In genomic region chr9:132185164-132186009, GRCh38 we compare ENCODE assay signal across 21 cellular contexts. TPM values are rescaled to one million over a fixed set of nuclear protein-coding genes. Genes with fewer than 3 reads are reported as not detected.
DNase-seq lines count a peak whose midpoint lies in the region; ATAC-seq and TF ChIP-seq lines count a peak whose summit lies in the region.
"Had no signal": no experiment of that assay in that cellular context is flagged by ENCODE, and none has a peak within 500 bp of the region (broad histone marks: within the 10 kb centered on the region; RNA-seq: fewer than 3 reads in every experiment).

No MANE protein-coding gene starts in this region.

- TF ChIP-seq EP300 in ovary (IDR thresholded peaks at IDR 0.05) = no peak

- H3K9me3 ChIP-seq in iPS-20b (ENCODE audit: insufficient read depth, low read depth, low read length) = no peaks in the 10 kb centered on the region
- no peaks in the 10 kb centered on the region for H3K9me3 ChIP-seq in ovary
- H3K9me3 ChIP-seq in lower lobe of right lung = no peaks in the 10 kb centered on the region
- H3K9me3 ChIP-seq: upper lobe of right lung had no signal

- H3K36me3 ChIP-seq in iPS-20b (ENCODE audit: insufficient read depth, low read depth, low read length) (no peaks in the 10 kb centered on the region), ovary (no peaks in the 10 kb centered on the region), lower lobe of right lung (no peaks in the 10 kb centered on the region)
- H3K36me3 ChIP-seq: upper lobe of right lung had no signal

- no peak for TF ChIP-seq POLR2A in ovary (IDR thresholded peaks at IDR 0.05)

- TF ChIP-seq CTCF in ovary (IDR thresholded peaks at IDR 0.05) = no peak
- no peak for TF ChIP-seq CTCF in lower lobe of right lung (IDR thresholded peaks at IDR 0.05)

- H3K9ac ChIP-seq in iPS-20b (ENCODE audit: low read depth, low read length) = 0 out of 2 replicates have a peak overlapping the region, but pooled peaks have one; percentile 2

- intact Hi-C loops in ovary (cut with DNase I) (no loop called here), lower lobe of right lung (cut with DNase I) (no loop called here)

- no peak for ATAC-seq in lower lobe of right lung
- ATAC-seq: activated naive CD4-positive, alpha-beta T cell treated with anti-CD3 and anti-CD28 coated beads, Interleukin-2, amount 50 U/mL, for 72 hours; CD8-positive, alpha-beta T cell; stimulated activated memory B cell treated with anti-CD40 and anti-IgM and Interleukin-4, amounts not matched to agents 10 μg/mL and 1 μg/mL and 100 μg/mL, for 72 hours; upper lobe of right lung had no signal

- peak; percentile 13 for DNase-seq in NCI-H2227 (lab: John Stamatoyannopoulos, UW; ENCODE audit: unreplicated experiment)
- DNase-seq in NCI-H2227 treated with DMSO at 0.1 percent for 48 hours (lab: John Stamatoyannopoulos, UW) = no peak
- DNase-seq in amniotic epithelial cell (ENCODE audit: low read depth) = peak; percentile 18
- peak in 16 of 49 donors; percentile 13 to 62 (median 37) for DNase-seq in substantia nigra (lab: John Stamatoyannopoulos, UW)
- no peak for DNase-seq in ovary
- no peak for DNase-seq in activated CD4-positive, alpha-beta T cell treated with anti-CD3 and anti-CD28 coated beads, Interleukin-2, amount 50 U/mL, for 1 hour
- DNase-seq in lower lobe of right lung = no peak
- DNase-seq: 8988T; activated CD4-positive, alpha-beta T cell treated with anti-CD3 and anti-CD28 coated beads, Interleukin-2, amount 50 U/mL, for 4 hours; activated T-cell treated with anti-CD3 and anti-CD28 coated beads, Interleukin-2, amount 50 U/mL, for 24 hours; CD8-positive, alpha-beta T cell; effector CD8-positive, alpha-beta T cell; GOT3; mesenchymal stem cell; NCI-H1105; NCI-H345; OCI-M1; upper lobe of right lung had no signal

- H3K4me3 ChIP-seq in iPS-20b (ENCODE audit: low read length) = peak overlapping the region; percentile 34; the same call in 1 of the 2 replicates
- H3K4me3 ChIP-seq in ovary = no peak overlapping the region
- H3K4me3 ChIP-seq in lower lobe of right lung = no peak overlapping the region
- H3K4me3 ChIP-seq: upper lobe of right lung had no signal

- H3K4me1 ChIP-seq in iPS-20b (ENCODE audit: insufficient read depth, low read length) (peaks cover 19% of the 10 kb centered on the region), ovary (ENCODE audit: insufficient read depth) (no peaks in the 10 kb centered on the region), lower lobe of right lung (no peaks in the 10 kb centered on the region)
- H3K4me1 ChIP-seq: upper lobe of right lung had no signal

- H3K27ac ChIP-seq in iPS-20b (ENCODE audit: low read length) = no peak overlapping the region
- peak overlapping the region; percentile 77 for H3K27ac ChIP-seq in substantia nigra (ENCODE audit: low read depth, low read length, poor library complexity, severe bottlenecking)
- no peak overlapping the region for H3K27ac ChIP-seq in ovary
- H3K27ac ChIP-seq in lower lobe of right lung = no peak overlapping the region
- H3K27ac ChIP-seq: upper lobe of right lung had no signal

- WGBS in ovary, 3 donors = 21 to 27% (median 26%) methylated on average over 18 of the region's 18 CpGs

- H3K27me3 ChIP-seq in iPS-20b (ENCODE audit: insufficient read depth, low read length) (peaks cover 32% of the 10 kb centered on the region), ovary (no peaks in the 10 kb centered on the region), lower lobe of right lung (ENCODE audit: low read depth) (peaks cover 28% of the 10 kb centered on the region)

RNA-seq across cellular contexts. Expression of gene NTNG2, which starts 23.5 kb away (rescaled TPM):
- total RNA-seq in ovary (1 to 10 TPM in 4 of 7 donors, under 1 TPM in 3; 0.12 to 2.6 (median 1.5) TPM), lower lobe of right lung (5.0 TPM)
- polyA plus RNA-seq in ovary = under 1 TPM; 0.23 to 0.39 TPM

Comparison
In these comparisons a context has a peak if more than half of its experiments do, and no peak if none do; other contexts are left out.
1. DNase-seq: peak in NCI-H2227 (single experiment) and amniotic epithelial cell (single experiment); none in NCI-H2227 treated with DMSO at 0.1 percent for 48 hours (single experiment), ovary (0 of 5), activated CD4-positive, alpha-beta T cell treated with anti-CD3 and anti-CD28 coated beads, Interleukin-2, amount 50 U/mL, for 1 hour (single experiment) and lower lobe of right lung (single experiment).